ENCODE assay signal across 5 cellular contexts in genomic region chr10:131136336-131136735, GRCh38.
DNase-seq lines count a peak whose midpoint lies in the region; FAIRE-seq and TF ChIP-seq lines count a peak whose summit lies in the region.
"Not testable (repeated sequence)": the region's sequence is repeated elsewhere in the genome, so short reads cannot be mapped to it uniquely, and the experiment has no call there.

No MANE protein-coding gene starts in this region.

- H3K9me3 ChIP-seq in BLaER1; kidney (ENCODE audit: control insufficient read depth in 1 of 2, low read length in 2 of 2); spleen: not testable (repeated sequence)

- not testable (repeated sequence) for H3K4me1 Mint-ChIP-seq in CD14-positive monocyte

- TF ChIP-seq CTCF in CD14-positive monocyte (IDR thresholded peaks at IDR 0.05); kidney (IDR thresholded peaks at IDR 0.05; ENCODE audit: borderline replicate concordance, extremely low read depth, insufficient read depth); spleen (IDR thresholded peaks at IDR 0.05 in 8 of 11, conservative IDR thresholded peaks at IDR 0.05 in 3 of 11): not testable (repeated sequence)

- H3K4me1 ChIP-seq in BLaER1 (peaks cover 48% of the 10 kb centered on the region), spleen (peaks cover 0 to 26% (median 7%) of the 10 kb centered on the region in 6 donors)
- H3K4me1 ChIP-seq in kidney (ENCODE audit: control insufficient read depth in 1 of 2, insufficient read depth in 1 of 2, low read depth in 1 of 2, low read length in 2 of 2), result not testable (repeated sequence)

- not testable (repeated sequence) for H3K36me3 Mint-ChIP-seq in CD14-positive monocyte

- not testable (repeated sequence) for H3K27me3 ChIP-seq in BLaER1; spleen (replicated peaks in 1 of 7)

- intact Hi-C loops in CD14-positive monocyte (cut with micrococcal nuclease); kidney (cut with DNase I); posterior vena cava (cut with DNase I); spleen (cut with DNase I; ENCODE audit: low total_unique reads): not testable (repeated sequence)

- H3K4me3 Mint-ChIP-seq in CD14-positive monocyte, result not testable (repeated sequence)

- peaks cover 61% of the 10 kb centered on the region for H3K36me3 ChIP-seq in BLaER1
- not testable (repeated sequence) for H3K36me3 ChIP-seq in kidney (ENCODE audit: control insufficient read depth in 1 of 2, insufficient read depth in 2 of 2, low read length in 2 of 2); spleen

- not testable (repeated sequence) for H3K27me3 Mint-ChIP-seq in CD14-positive monocyte (ENCODE audit: low read depth in 3 of 3)

- peak; percentile 26 for DNase-seq in CD14-positive monocyte (ENCODE audit: low spot score)
- peak; percentile 27 for DNase-seq in kidney
- DNase-seq in posterior vena cava (ENCODE audit: low spot score), result peak; percentile 63
- peak; percentile 63 for DNase-seq in spleen

- not testable (repeated sequence) for H3K9me3 Mint-ChIP-seq in CD14-positive monocyte

- FAIRE-seq in kidney (lab: Jason Lieb, UNC), result not testable (repeated sequence)

- H3K4me3 ChIP-seq in BLaER1; kidney (ENCODE audit: low read length in 2 of 2); spleen: not testable (repeated sequence)

- H4K20me1 ChIP-seq in BLaER1, result not testable (repeated sequence)

- peak overlapping the region; percentile 24; the same call in 1 of the 2 replicates for H3K27ac ChIP-seq in BLaER1
- H3K27ac ChIP-seq in kidney (ENCODE audit: low read depth in 2 of 2, low read length in 2 of 2); spleen: not testable (repeated sequence)

- not testable (repeated sequence) for H3K9ac ChIP-seq in BLaER1; kidney (ENCODE audit: low read length in 2 of 2)

- 87 to 95% (median 89%) methylated on average over 12 of the region's 12 CpGs for WGBS in spleen, 5 donors

- H3K4me2 ChIP-seq in BLaER1, result not testable (repeated sequence)

- not testable (repeated sequence) for TF ChIP-seq POLR2A in spleen (IDR thresholded peaks at IDR 0.05)

- not testable (repeated sequence) for H3K27ac Mint-ChIP-seq in CD14-positive monocyte
